Comparison of ENCODE assay signal across 1 cellular context in the genomic region with DNA sequence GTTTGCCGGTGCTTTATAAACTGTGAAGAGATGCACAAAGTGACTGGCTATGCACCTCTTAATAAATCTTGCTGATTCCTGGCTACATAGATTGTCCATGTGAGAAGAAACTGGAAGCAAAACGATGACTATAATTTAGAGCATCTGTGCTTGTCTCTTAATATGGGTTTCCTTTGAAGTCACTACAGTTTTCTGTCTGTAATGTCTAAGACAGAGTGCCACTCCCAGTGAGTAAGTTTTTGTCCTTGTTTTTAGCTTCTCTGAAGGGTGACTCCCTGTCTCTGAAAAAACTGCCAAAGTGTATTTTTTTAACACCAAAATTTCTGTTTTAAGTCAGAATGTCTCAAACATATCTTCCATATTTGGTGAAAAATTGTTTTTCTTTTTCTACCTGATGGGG.
TF ChIP-seq lines count a peak whose summit lies in the region.

No MANE protein-coding gene starts in this region.

TF ChIP-seq in IMR-90, 13 proteins besides CTCF, POLR2A, EP300 and RAD21:
- TF ChIP-seq, protein P1, sequence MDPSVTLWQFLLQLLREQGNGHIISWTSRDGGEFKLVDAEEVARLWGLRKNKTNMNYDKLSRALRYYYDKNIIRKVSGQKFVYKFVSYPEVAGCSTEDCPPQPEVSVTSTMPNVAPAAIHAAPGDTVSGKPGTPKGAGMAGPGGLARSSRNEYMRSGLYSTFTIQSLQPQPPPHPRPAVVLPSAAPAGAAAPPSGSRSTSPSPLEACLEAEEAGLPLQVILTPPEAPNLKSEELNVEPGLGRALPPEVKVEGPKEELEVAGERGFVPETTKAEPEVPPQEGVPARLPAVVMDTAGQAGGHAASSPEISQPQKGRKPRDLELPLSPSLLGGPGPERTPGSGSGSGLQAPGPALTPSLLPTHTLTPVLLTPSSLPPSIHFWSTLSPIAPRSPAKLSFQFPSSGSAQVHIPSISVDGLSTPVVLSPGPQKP (IDR thresholded peaks at IDR 0.05; ENCODE audit: borderline replicate concordance, low read depth, low read length): no peak
- TF ChIP-seq SMC3 (IDR thresholded peaks at IDR 0.05; ENCODE audit: low read depth, low read length): no peak
- TF ChIP-seq CEBPB (IDR thresholded peaks at IDR 0.05; ENCODE audit: low read depth, low read length): no peak
- TF ChIP-seq BHLHE40 (IDR thresholded peaks at IDR 0.05; ENCODE audit: low read depth, low read length): no peak
- no peak for TF ChIP-seq MAZ (IDR thresholded peaks at IDR 0.05; ENCODE audit: borderline replicate concordance, low read depth, low read length)
- no peak for TF ChIP-seq RFX5 (IDR thresholded peaks at IDR 0.05; ENCODE audit: low read depth, low read length)
